8 cellular contexts compared by ENCODE assay signal in the genomic region with DNA sequence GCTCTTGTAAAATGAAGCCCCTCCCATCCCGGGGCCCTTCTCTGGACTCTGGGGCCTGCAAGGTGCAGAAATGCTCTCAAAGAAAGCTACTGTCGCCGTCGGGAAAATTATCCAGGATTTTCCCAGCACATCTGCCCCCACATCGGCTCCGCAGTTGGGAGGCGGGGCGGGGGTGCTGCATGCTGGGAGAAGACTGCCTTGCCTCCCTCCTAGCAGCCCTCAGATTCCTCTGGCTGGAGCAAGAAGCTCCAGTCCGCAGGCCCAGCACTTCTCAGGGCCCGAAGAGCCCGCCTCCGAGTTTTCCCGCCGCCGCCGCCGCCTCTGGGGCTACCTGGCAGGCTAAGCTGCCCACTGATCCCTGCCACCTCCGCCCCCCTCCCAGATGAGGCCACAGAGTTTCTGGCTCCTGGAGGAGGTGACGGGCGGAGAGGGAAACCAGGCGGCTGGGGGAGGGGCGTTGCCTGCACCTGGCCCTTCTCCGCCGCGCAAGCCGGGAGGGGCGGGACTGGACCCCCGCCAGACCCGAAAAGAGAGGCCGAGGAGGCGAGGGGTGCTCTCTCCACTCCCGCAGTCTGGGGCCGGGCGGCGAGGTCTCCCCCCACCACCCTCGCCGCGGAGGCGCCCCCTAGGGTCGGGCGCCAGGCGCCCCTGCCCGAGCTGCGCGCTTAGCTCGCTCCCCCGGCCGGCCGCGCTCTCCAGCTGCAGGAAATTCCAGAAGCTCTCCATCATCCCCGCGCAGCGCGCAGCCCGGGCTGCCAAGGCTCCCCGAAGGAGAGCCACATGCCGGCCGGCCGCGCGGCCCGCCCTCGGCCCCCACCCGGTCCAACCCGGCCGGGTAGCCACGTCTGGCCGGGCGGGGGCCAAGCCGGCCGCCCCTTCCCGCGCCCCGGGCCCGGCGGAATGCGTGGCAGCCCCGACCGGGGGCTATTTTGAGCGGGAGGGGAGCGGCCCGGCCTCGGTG. TPM values are rescaled to one million over a fixed set of nuclear protein-coding genes. Genes with fewer than 3 reads are reported as not detected.
A peak's percentile ranks its signal among the peaks of the same experiment; 100 is the strongest.
DNase-seq lines count a peak whose midpoint lies in the region; ATAC-seq and TF ChIP-seq lines count a peak whose summit lies in the region.

No MANE protein-coding gene starts in this region.

- 5 to 26% (median 6%) methylated on average over 18 to 83 of the region's 83 CpGs for WGBS in stomach, 5 donors

- peaks cover 16% of the 10 kb centered on the region for H3K36me3 Mint-ChIP-seq in Calu3 (ENCODE audit: insufficient read depth, unreplicated experiment)
- peaks cover 2% of the 10 kb centered on the region for H3K36me3 Mint-ChIP-seq in central memory CD8-positive, alpha-beta T cell (ENCODE audit: insufficient read depth)
- no peaks in the 10 kb centered on the region for H3K36me3 Mint-ChIP-seq in natural killer cell

- no peak for ATAC-seq in central memory CD8-positive, alpha-beta T cell (replicated peaks; ENCODE audit: extremely low read depth, poor library complexity, severe bottlenecking)
- ATAC-seq in natural killer cell, result no peak
- no peak for ATAC-seq in GM19397 (IDR thresholded peaks at IDR 0.05; ENCODE audit: unreplicated experiment)

- H3K27me3 Mint-ChIP-seq in Calu3 (ENCODE audit: unreplicated experiment) (no peaks in the 10 kb centered on the region), natural killer cell (ENCODE audit: low read depth in 2 of 2) (no peaks in the 10 kb centered on the region)
- no peaks in the 10 kb centered on the region for H3K27me3 Mint-ChIP-seq in central memory CD8-positive, alpha-beta T cell

- H3K27ac Mint-ChIP-seq in Calu3 (ENCODE audit: unreplicated experiment) (no peak overlapping the region), natural killer cell (no peak overlapping the region)
- no peak overlapping the region for H3K27ac Mint-ChIP-seq in central memory CD8-positive, alpha-beta T cell (ENCODE audit: low read depth)

- H3K36me3 ChIP-seq in stomach, result no peaks in the 10 kb centered on the region

- DNase-seq in Calu3, result peak; percentile 67
- DNase-seq in NCI-H2029 (lab: John Stamatoyannopoulos, UW), result peak; percentile 88
- DNase-seq in central memory CD8-positive, alpha-beta T cell (ENCODE audit: low spot score in 2 of 2), result no peak
- peak; percentile 84 for DNase-seq in kidney tubule cell (ENCODE audit: low spot score)
- DNase-seq in stomach, result peak; percentile 84
- DNase-seq in activated CD4-positive, CD25-positive, alpha-beta regulatory T cell (lab: John Stamatoyannopoulos, UW), result no peak
- DNase-seq in natural killer cell, result no peak

- H3K4me3 Mint-ChIP-seq in Calu3 (ENCODE audit: low read depth, unreplicated experiment) (peak overlapping the region; percentile 37), natural killer cell (no peak overlapping the region)
- peak overlapping the region; percentile 23 for H3K4me3 Mint-ChIP-seq in central memory CD8-positive, alpha-beta T cell

- no peaks in the 10 kb centered on the region for H3K9me3 ChIP-seq in stomach

- peak overlapping the region; percentile 85 to 97 (median 95) for H3K27ac ChIP-seq in stomach

- no peak for TF ChIP-seq CTCF in Calu3 (IDR thresholded peaks at IDR 0.05; ENCODE audit: unreplicated experiment)
- peak in 2 of 7 experiments; percentile 6 to 13 for TF ChIP-seq CTCF in stomach (IDR thresholded peaks at IDR 0.05)
- TF ChIP-seq CTCF in natural killer cell (IDR thresholded peaks at IDR 0.05), result no peak

- intact Hi-C loops in Calu3 (cut with micrococcal nuclease; ENCODE audit: unreplicated experiment), result no loop called here
- intact Hi-C loops in stomach (cut with DNase I; ENCODE audit: low total_unique reads), result no loop called here
- intact Hi-C loops in natural killer cell (cut with micrococcal nuclease), result no loop called here

- BruUV-seq in Calu3 (replicated peaks; lab: Mats Ljungman, UMichigan), result no TSS peak

- TF ChIP-seq EP300 in stomach (IDR thresholded peaks at IDR 0.05), result no peak

- CTCF ChIA-PET in Calu3 (lab: Charles Lee), result interaction anchor here (0.5 to 2.1 kb wide), 9 partner anchors 11 to 159 kb away, joined by 3 to 12 read pairs (median 4); no protein-coding TSS in a partner anchor

- H3K4me1 Mint-ChIP-seq in Calu3 (ENCODE audit: low read depth, unreplicated experiment), result peaks cover 42% of the 10 kb centered on the region
- H3K4me1 Mint-ChIP-seq in central memory CD8-positive, alpha-beta T cell, result peaks cover 41% of the 10 kb centered on the region
- peaks cover 50 to 65% of the 10 kb centered on the region in 2 donors for H3K4me1 Mint-ChIP-seq in natural killer cell

- H3K4me3 ChIP-seq in stomach, result peak overlapping the region; percentile 41 to 54 (median 50)

- TF ChIP-seq POLR2A in stomach (IDR thresholded peaks at IDR 0.05), result no peak

- H3K27me3 ChIP-seq in stomach, result peaks cover 0 to 10% (median 0%) of the 10 kb centered on the region in 3 donors

- no peaks in the 10 kb centered on the region for H3K9me3 Mint-ChIP-seq in Calu3 (ENCODE audit: low read depth, unreplicated experiment)
- no peaks in the 10 kb centered on the region for H3K9me3 Mint-ChIP-seq in central memory CD8-positive, alpha-beta T cell
- H3K9me3 Mint-ChIP-seq in natural killer cell, result no peaks in the 10 kb centered on the region

- peaks cover 79 to 88% (median 84%) of the 10 kb centered on the region in 4 donors for H3K4me1 ChIP-seq in stomach

RNA-seq across cellular contexts. Expression of a gene that starts 28.8 kb away (rescaled TPM):
- total RNA-seq in Calu3 (2022) (20.8 and 21.5 TPM in 2 replicates), stomach (10 to 100 TPM; 10.8 to 95.0 (median 35.1) TPM), natural killer cell (10 to 100 TPM; 39.6 to 67.0 (median 47.0) TPM)
- polyA plus RNA-seq in stomach, result 10 to 100 TPM in 1 of 3 donors, 1 to 10 TPM in 2; 5.8 to 10.3 (median 8.3) TPM

RNA-seq across cellular contexts. Expression of a gene that starts 59.8 kb away (rescaled TPM):
- total RNA-seq in Calu3 (2022) (not detected in 2 replicates), stomach (1 to 10 TPM in 3 of 5 donors, not detected in 2; 6.7 to 8.8 (median 7.0) TPM), natural killer cell (100 to 1,000 TPM; 353 to 452 (median 362) TPM)
- polyA plus RNA-seq in stomach, result 1 to 10 TPM; 3.1 to 9.9 (median 4.6) TPM

Comparison
In these comparisons a context has a peak if more than half of its experiments do, and no peak if none do; other contexts are left out.
1. DNase-seq: peak in Calu3 (single experiment), NCI-H2029 (single experiment), kidney tubule cell (single experiment) and stomach (single experiment); none in central memory CD8-positive, alpha-beta T cell (0 of 2), activated CD4-positive, CD25-positive, alpha-beta regulatory T cell (0 of 4) and natural killer cell (single experiment).
2. RNA of a gene that starts 59.8 kb away (total RNA-seq): 353 to 452 TPM in natural killer cell; 6.7 to 8.8 TPM in stomach and not detected in Calu3; every median in the first group is over 10 times any median in the second.